ENCODE assay signal across 22 cellular contexts in the genomic region with DNA sequence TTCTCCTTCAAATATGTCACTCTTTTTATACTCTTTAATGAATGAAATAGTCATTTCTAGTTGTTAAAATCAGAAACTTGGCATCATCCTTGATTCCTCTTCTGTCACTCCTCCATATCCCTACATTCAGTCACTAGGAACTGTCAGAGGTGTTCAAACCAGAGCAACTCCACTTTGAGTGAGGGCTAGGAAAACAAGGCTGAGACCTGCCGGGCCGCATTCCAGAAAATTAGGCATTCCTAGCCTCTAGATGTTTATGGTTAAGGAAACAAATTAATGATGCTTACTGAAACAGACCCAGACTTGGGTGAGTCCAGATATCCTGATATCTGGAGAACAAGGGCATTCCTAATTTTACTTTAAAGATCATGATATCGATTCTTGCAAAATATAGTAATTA.
"Had no signal": no experiment of that assay in that cellular context is flagged by ENCODE, and none has a peak within 500 bp of the region (broad histone marks: within the 10 kb centered on the region; RNA-seq: fewer than 3 reads in every experiment).

No MANE protein-coding gene starts in this region.

- H3K9me3 ChIP-seq: ovary, prostate gland had no signal

- H3K4me1 Mint-ChIP-seq: activated CD4-positive, alpha-beta T cell treated with anti-CD3 and anti-CD28 coated beads for 36 hours; naive thymus-derived CD4-positive, alpha-beta T cell; stimulated activated memory B cell treated with anti-CD40 and anti-IgM and Interleukin-4, amounts not matched to agents 10 μg/mL and 1 μg/mL and 100 μg/mL, for 72 hours; stimulated activated naive CD8-positive, alpha-beta T cell treated with anti-CD3 and anti-CD28 coated beads, Interleukin-15, amount 100 ng/mL, for 72 hours had no signal

- H3K27me3 ChIP-seq: ovary had no signal

- H3K4me1 ChIP-seq: prostate gland had no signal

- H3K27ac ChIP-seq: ovary, prostate gland, skin epidermis had no signal

- H3K9me3 Mint-ChIP-seq: activated naive CD4-positive, alpha-beta T cell treated with anti-CD3 and anti-CD28 coated beads, Interleukin-2, amount 50 U/mL, for 72 hours; stimulated activated memory B cell treated with anti-CD40 and anti-IgM and Interleukin-4, amounts not matched to agents 10 μg/mL and 1 μg/mL and 100 μg/mL, for 72 hours; stimulated activated naive CD8-positive, alpha-beta T cell treated with anti-CD3 and anti-CD28 coated beads, Interleukin-15, amount 100 ng/mL, for 72 hours; T-helper 2 cell treated with Interferon-gamma antibody and Interleukin-4, amounts not matched to agents 5 μg/mL and 100 μg/mL, for 36 hours had no signal

- H3K4me3 Mint-ChIP-seq: activated CD4-positive, alpha-beta T cell treated with anti-CD3 and anti-CD28 coated beads for 36 hours; activated T-cell treated with anti-CD3 and anti-CD28 coated beads, Interleukin-2, amount 50 U/mL, for 72 hours; naive thymus-derived CD4-positive, alpha-beta T cell; stimulated activated memory B cell treated with anti-CD40 and anti-IgM and Interleukin-4, amounts not matched to agents 10 μg/mL and 1 μg/mL and 100 μg/mL, for 72 hours; stimulated activated naive CD8-positive, alpha-beta T cell treated with anti-CD3 and anti-CD28 coated beads, Interleukin-15, amount 100 ng/mL, for 72 hours; T-helper 2 cell treated with Interferon-gamma antibody and Interleukin-4, amounts not matched to agents 5 μg/mL and 100 μg/mL, for 36 hours had no signal

- H3K4me3 ChIP-seq: ovary, prostate gland, skin epidermis had no signal

- ATAC-seq: activated CD4-positive, alpha-beta T cell treated with anti-CD3 and anti-CD28 coated beads for 36 hours; activated naive CD4-positive, alpha-beta T cell treated with anti-CD3 and anti-CD28 coated beads, Interleukin-2, amount 50 U/mL, for 72 hours; activated T-cell treated with anti-CD3 and anti-CD28 coated beads, Interleukin-2, amount 50 U/mL, for 72 hours; left ventricle myocardium superior; naive thymus-derived CD4-positive, alpha-beta T cell; sciatic nerve; stimulated activated memory B cell treated with anti-CD40 and anti-IgM and Interleukin-4, amounts not matched to agents 10 μg/mL and 1 μg/mL and 100 μg/mL, for 72 hours; stimulated activated naive CD8-positive, alpha-beta T cell treated with anti-CD3 and anti-CD28 coated beads, Interleukin-15, amount 100 ng/mL, for 72 hours had no signal

- H3K27ac Mint-ChIP-seq: activated CD4-positive, alpha-beta T cell treated with anti-CD3 and anti-CD28 coated beads for 36 hours; activated naive CD4-positive, alpha-beta T cell treated with anti-CD3 and anti-CD28 coated beads, Interleukin-2, amount 50 U/mL, for 72 hours; activated T-cell treated with anti-CD3 and anti-CD28 coated beads, Interleukin-2, amount 50 U/mL, for 72 hours; naive thymus-derived CD4-positive, alpha-beta T cell; stimulated activated memory B cell treated with anti-CD40 and anti-IgM and Interleukin-4, amounts not matched to agents 10 μg/mL and 1 μg/mL and 100 μg/mL, for 72 hours; stimulated activated naive CD8-positive, alpha-beta T cell treated with anti-CD3 and anti-CD28 coated beads, Interleukin-15, amount 100 ng/mL, for 72 hours; T-helper 2 cell treated with Interferon-gamma antibody and Interleukin-4, amounts not matched to agents 5 μg/mL and 100 μg/mL, for 36 hours had no signal

- DNase-seq: activated CD4-positive, alpha-beta T cell treated with anti-CD3 and anti-CD28 coated beads for 36 hours; activated CD4-positive, alpha-beta T cell treated with anti-CD3 and anti-CD28 coated beads, Interleukin-2, amount 50 U/mL, for 4 hours; activated CD4-positive, CD25-positive, alpha-beta regulatory T cell; activated naive CD4-positive, alpha-beta T cell; activated T-cell treated with anti-CD3 and anti-CD28 coated beads for 4 hours; activated T-cell treated with anti-CD3 and anti-CD28 coated beads, Interleukin-2, amount 50 U/mL, for 72 hours; dermis blood vessel endothelial cell; effector CD4-positive, alpha-beta T cell; left ventricle myocardium superior; naive thymus-derived CD4-positive, alpha-beta T cell; ovary; retina; stimulated activated CD4-positive, alpha-beta T cell treated with anti-CD3 and anti-CD28 coated beads, Interleukin-4, amount 100 ng/mL, for 24 hours; stimulated activated naive CD8-positive, alpha-beta T cell treated with anti-CD3 and anti-CD28 coated beads, Interleukin-15, amount 100 ng/mL, for 72 hours; substantia nigra; T-helper 1 cell had no signal

- H3K36me3 ChIP-seq: ovary, prostate gland had no signal

- H3K27me3 Mint-ChIP-seq: activated CD4-positive, alpha-beta T cell treated with anti-CD3 and anti-CD28 coated beads for 36 hours; naive thymus-derived CD4-positive, alpha-beta T cell; stimulated activated memory B cell treated with anti-CD40 and anti-IgM and Interleukin-4, amounts not matched to agents 10 μg/mL and 1 μg/mL and 100 μg/mL, for 72 hours had no signal

- H3K36me3 Mint-ChIP-seq: activated naive CD4-positive, alpha-beta T cell treated with anti-CD3 and anti-CD28 coated beads, Interleukin-2, amount 50 U/mL, for 72 hours; naive thymus-derived CD4-positive, alpha-beta T cell; stimulated activated memory B cell treated with anti-CD40 and anti-IgM and Interleukin-4, amounts not matched to agents 10 μg/mL and 1 μg/mL and 100 μg/mL, for 72 hours had no signal
